1 cellular context compared by ENCODE assay signal in genomic region chrX:41441934-41442823, GRCh38.
A peak's percentile ranks its signal among the peaks of the same experiment; 100 is the strongest.
TF ChIP-seq lines count a peak whose summit lies in the region.

No MANE protein-coding gene starts in this region.

TF ChIP-seq in WTC11, 78 proteins besides CTCF, POLR2A, EP300 and RAD21 (continued from another document):
- TF ChIP-seq, protein P1, sequence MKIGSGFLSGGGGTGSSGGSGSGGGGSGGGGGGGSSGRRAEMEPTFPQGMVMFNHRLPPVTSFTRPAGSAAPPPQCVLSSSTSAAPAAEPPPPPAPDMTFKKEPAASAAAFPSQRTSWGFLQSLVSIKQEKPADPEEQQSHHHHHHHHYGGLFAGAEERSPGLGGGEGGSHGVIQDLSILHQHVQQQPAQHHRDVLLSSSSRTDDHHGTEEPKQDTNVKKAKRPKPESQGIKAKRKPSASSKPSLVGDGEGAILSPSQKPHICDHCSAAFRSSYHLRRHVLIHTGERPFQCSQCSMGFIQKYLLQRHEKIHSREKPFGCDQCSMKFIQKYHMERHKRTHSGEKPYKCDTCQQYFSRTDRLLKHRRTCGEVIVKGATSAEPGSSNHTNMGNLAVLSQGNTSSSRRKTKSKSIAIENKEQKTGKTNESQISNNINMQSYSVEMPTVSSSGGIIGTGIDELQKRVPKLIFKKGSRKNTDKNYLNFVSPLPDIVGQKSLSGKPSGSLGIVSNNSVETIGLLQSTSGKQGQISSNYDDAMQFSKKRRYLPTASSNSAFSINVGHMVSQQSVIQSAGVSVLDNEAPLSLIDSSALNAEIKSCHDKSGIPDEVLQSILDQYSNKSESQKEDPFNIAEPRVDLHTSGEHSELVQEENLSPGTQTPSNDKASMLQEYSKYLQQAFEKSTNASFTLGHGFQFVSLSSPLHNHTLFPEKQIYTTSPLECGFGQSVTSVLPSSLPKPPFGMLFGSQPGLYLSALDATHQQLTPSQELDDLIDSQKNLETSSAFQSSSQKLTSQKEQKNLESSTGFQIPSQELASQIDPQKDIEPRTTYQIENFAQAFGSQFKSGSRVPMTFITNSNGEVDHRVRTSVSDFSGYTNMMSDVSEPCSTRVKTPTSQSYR (CRISPR knock-in tag; IDR thresholded peaks at IDR 0.05), result no peak
- TF ChIP-seq NR1H2 (CRISPR knock-in tag; IDR thresholded peaks at IDR 0.05) (no peak), AFF4 (CRISPR knock-in tag; IDR thresholded peaks at IDR 0.05; ENCODE audit: borderline replicate concordance) (no peak), ETV6 (CRISPR knock-in tag; IDR thresholded peaks at IDR 0.05) (no peak), TP53 (CRISPR knock-in tag; IDR thresholded peaks at IDR 0.05) (no peak), ATF6 (CRISPR knock-in tag; IDR thresholded peaks at IDR 0.05) (no peak), FOXJ3 (CRISPR knock-in tag; IDR thresholded peaks at IDR 0.05; ENCODE audit: borderline replicate concordance) (no peak), ZBTB21 (CRISPR knock-in tag; IDR thresholded peaks at IDR 0.05; ENCODE audit: borderline replicate concordance) (no peak), SMAD4 (CRISPR knock-in tag; IDR thresholded peaks at IDR 0.05) (no peak), MXD4 (CRISPR knock-in tag; IDR thresholded peaks at IDR 0.05; ENCODE audit: borderline replicate concordance) (no peak), CREM (CRISPR knock-in tag; IDR thresholded peaks at IDR 0.05) (no peak), EMX1 (CRISPR knock-in tag; IDR thresholded peaks at IDR 0.05) (no peak), RORB (CRISPR knock-in tag; IDR thresholded peaks at IDR 0.05) (no peak), HMGXB4 (CRISPR knock-in tag; IDR thresholded peaks at IDR 0.05) (peak; percentile 35; the same call in 1 of the 2 replicates), SP1 (CRISPR knock-in tag; conservative IDR thresholded peaks at IDR 0.05) (peak; percentile 78)
- TF ChIP-seq, protein P2, sequence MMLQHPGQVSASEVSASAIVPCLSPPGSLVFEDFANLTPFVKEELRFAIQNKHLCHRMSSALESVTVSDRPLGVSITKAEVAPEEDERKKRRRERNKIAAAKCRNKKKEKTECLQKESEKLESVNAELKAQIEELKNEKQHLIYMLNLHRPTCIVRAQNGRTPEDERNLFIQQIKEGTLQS (CRISPR knock-in tag; conservative IDR thresholded peaks at IDR 0.05), result no peak
- TF ChIP-seq, protein P3, sequence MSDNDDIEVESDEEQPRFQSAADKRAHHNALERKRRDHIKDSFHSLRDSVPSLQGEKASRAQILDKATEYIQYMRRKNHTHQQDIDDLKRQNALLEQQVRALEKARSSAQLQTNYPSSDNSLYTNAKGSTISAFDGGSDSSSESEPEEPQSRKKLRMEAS (CRISPR knock-in tag; IDR thresholded peaks at IDR 0.05), result no peak
- TF ChIP-seq, protein P4, sequence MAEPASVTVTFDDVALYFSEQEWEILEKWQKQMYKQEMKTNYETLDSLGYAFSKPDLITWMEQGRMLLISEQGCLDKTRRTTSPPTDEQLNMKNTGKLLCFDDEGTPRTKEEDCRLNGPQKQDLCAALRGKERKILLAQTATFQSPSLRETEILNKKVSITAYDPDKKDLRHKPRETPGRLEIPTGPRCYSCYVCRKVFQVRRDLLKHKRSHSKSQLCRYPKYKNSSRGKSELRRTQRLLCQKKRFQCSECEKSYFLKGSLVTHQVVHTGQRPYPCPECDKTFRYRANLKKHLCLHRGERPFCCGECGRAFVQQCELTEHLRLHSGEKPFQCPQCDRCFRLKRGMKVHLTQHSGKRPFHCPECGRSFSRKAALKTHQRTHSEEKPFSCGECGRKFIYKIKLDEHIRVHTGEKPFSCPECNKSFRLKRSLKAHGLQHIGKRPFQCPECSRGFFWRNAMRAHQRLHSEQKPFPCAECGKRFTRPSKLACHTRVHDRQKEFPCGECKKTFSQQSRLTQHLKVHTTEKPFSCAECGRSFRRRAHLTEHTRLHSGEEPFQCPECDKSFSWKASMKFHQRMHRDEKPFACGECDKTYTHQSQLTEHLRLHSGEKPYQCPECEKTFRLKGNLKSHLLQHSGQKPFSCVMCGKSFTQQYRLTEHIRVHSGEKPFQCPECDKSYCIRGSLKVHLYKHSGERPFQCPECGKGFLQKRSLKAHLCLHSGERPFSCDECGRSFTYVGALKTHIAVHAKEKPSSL (CRISPR knock-in tag; conservative IDR thresholded peaks at IDR 0.05), result no peak
- TF ChIP-seq, protein P5, sequence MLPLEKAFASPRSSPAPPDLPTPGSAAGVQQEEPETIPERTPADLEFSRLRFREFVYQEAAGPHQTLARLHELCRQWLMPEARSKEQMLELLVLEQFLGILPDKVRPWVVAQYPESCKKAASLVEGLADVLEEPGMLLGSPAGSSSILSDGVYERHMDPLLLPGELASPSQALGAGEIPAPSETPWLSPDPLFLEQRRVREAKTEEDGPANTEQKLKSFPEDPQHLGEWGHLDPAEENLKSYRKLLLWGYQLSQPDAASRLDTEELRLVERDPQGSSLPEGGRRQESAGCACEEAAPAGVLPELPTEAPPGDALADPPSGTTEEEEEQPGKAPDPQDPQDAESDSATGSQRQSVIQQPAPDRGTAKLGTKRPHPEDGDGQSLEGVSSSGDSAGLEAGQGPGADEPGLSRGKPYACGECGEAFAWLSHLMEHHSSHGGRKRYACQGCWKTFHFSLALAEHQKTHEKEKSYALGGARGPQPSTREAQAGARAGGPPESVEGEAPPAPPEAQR (CRISPR knock-in tag; IDR thresholded peaks at IDR 0.05), result no peak
